Comparison of ENCODE assay signal across 2 cellular contexts in genomic region chr19:57862351-57862750, GRCh38. TPM values are rescaled to one million over a fixed set of nuclear protein-coding genes. Genes with fewer than 3 reads are reported as not detected.
DNase-seq lines count a peak whose midpoint lies in the region; ATAC-seq, FAIRE-seq and TF ChIP-seq lines count a peak whose summit lies in the region.
"Not testable (repeated sequence)": the region's sequence is repeated elsewhere in the genome, so short reads cannot be mapped to it uniquely, and the experiment has no call there.

No MANE protein-coding gene starts in this region.

- H3K4me3 Mint-ChIP-seq in H9 = not testable (repeated sequence)

- not testable (repeated sequence) for H3K56ac ChIP-seq in H9 (ENCODE audit: insufficient read length, low read depth, low read length)

- BruUV-seq in K562 (replicated peaks; lab: Mats Ljungman, UMichigan) = not testable (repeated sequence)

- H3K23ac ChIP-seq in H9 (ENCODE audit: insufficient read length, low read depth, low read length) = not testable (repeated sequence)

- not testable (repeated sequence) for H3K27ac ChIP-seq in H9 (ENCODE audit: insufficient read length, low read depth, low read length); K562 (ENCODE audit: extremely low read depth, low read depth, low read length)

- not testable (repeated sequence) for TF ChIP-seq RAD21 in K562 (CRISPR knock-in tag; conservative IDR thresholded peaks at IDR 0.05 in 1 of 2, IDR thresholded peaks at IDR 0.05 in 1 of 2)

- peak overlapping the region in 2 of 3 experiments; percentile 44 to 85; a peak in 2 of 7 replicates for H3K27ac Mint-ChIP-seq in H9

- not testable (repeated sequence) for H3K14ac ChIP-seq in H9 (ENCODE audit: insufficient read depth, low read length)

- H3K4ac ChIP-seq in H9 (ENCODE audit: low read depth, low read length) = not testable (repeated sequence)

- H2BK12ac ChIP-seq in H9 (ENCODE audit: insufficient read length, low read depth, low read length) = not testable (repeated sequence)

- H2BK20ac ChIP-seq in H9 (ENCODE audit: low read depth, low read length, poor library complexity, severe bottlenecking) = not testable (repeated sequence)

- peaks cover 59 to 89% (median 84%) of the 10 kb centered on the region in 3 experiments for H3K36me3 Mint-ChIP-seq in H9 (ENCODE audit: insufficient read depth in 1 of 3, low read depth in 3 of 3)

- H3K27me3 Mint-ChIP-seq in H9 (ENCODE audit: low read depth) = not testable (repeated sequence)

- H3K4me1 ChIP-seq in H9 (ENCODE audit: insufficient read depth, low read length); K562 (replicated peaks in 1 of 2; ENCODE audit: control insufficient read depth in 2 of 2, insufficient read depth in 2 of 2, low read length in 2 of 2): not testable (repeated sequence)

- in situ Hi-C loops in K562 (cut with MboI) = not testable (repeated sequence)

- H2AK5ac ChIP-seq in H9 (ENCODE audit: insufficient read length, low read length) = not testable (repeated sequence)

- not testable (repeated sequence) for H3K79me1 ChIP-seq in H9 (ENCODE audit: insufficient read depth, low read depth, low read length, poor library complexity, severe bottlenecking)

- H2BK120ac ChIP-seq in H9 (ENCODE audit: low read depth, low read length, poor library complexity, severe bottlenecking) = not testable (repeated sequence)

- POLR2A ChIA-PET in K562 (lab: Yijun Ruan, JAX) = interaction anchor here (0.9 to 2.0 kb wide), 4 partner anchors 9 to 16 kb away, joined by 3 to 5 read pairs (median 3); no protein-coding TSS in a partner anchor

- not testable (repeated sequence) for H3K9me3 Mint-ChIP-seq in H9

- H3K36me3 ChIP-seq in K562 (ENCODE audit: control insufficient read depth, insufficient read depth, low read length) = peaks cover 88% of the 10 kb centered on the region

- H4K20me1 ChIP-seq in H9 (ENCODE audit: control insufficient read depth, insufficient read depth, insufficient read length); K562 (replicated peaks; ENCODE audit: control insufficient read depth, insufficient read depth, low read length): not testable (repeated sequence)

- not testable (repeated sequence) for TF ChIP-seq EP300 in K562 (IDR thresholded peaks at IDR 0.05; ENCODE audit: low read length)

- not testable (repeated sequence) for H3K9me3 ChIP-seq in H9 (ENCODE audit: control insufficient read depth, low read depth, low read length); K562 (replicated peaks; ENCODE audit: control insufficient read depth, insufficient read depth, low read depth, low read length)

- not testable (repeated sequence) for H2BK5ac ChIP-seq in H9 (ENCODE audit: insufficient read length, low read length)

- TF ChIP-seq POLR2A in K562 (conservative IDR thresholded peaks at IDR 0.05) = not testable (repeated sequence)

- intact Hi-C loops in K562 (cut with micrococcal nuclease) = not testable (repeated sequence)

- not testable (repeated sequence) for H3K79me2 ChIP-seq in H9 (ENCODE audit: insufficient read depth, low read length); K562 (ENCODE audit: control insufficient read depth, insufficient read depth, low read length)

- not testable (repeated sequence) for H4K8ac ChIP-seq in H9 (replicated peaks; ENCODE audit: insufficient read length, low read depth, low read length)

- not testable (repeated sequence) for H3K23me2 ChIP-seq in H9 (ENCODE audit: insufficient read length, low read depth, low read length, poor library complexity, severe bottlenecking)

- H2BK15ac ChIP-seq in H9 (ENCODE audit: low read depth, low read length) = not testable (repeated sequence)

- not testable (repeated sequence) for H3K18ac ChIP-seq in H9 (ENCODE audit: insufficient read length, low read depth, low read length)

- not testable (repeated sequence) for H2AFZ ChIP-seq in H9 (ENCODE audit: low read length); K562 (ENCODE audit: low read depth, low read length)

- not testable (repeated sequence) for H3K9ac ChIP-seq in H9 (ENCODE audit: extremely low read depth, insufficient read length, low read length); K562 (ENCODE audit: insufficient read depth in 1 of 2, low read depth in 2 of 2, low read length in 2 of 2)

- not testable (repeated sequence) for H4K5ac ChIP-seq in H9 (ENCODE audit: insufficient read length, low read depth, low read length)

- not testable (repeated sequence) for H3K4me1 Mint-ChIP-seq in H9

- H3K4me3 ChIP-seq in K562 = not testable (repeated sequence)

- H3K27me3 ChIP-seq in H9 (ENCODE audit: insufficient read depth, low read length); K562 (ENCODE audit: control insufficient read depth in 2 of 2, insufficient read depth in 2 of 2, low read length in 2 of 2): not testable (repeated sequence)

- not testable (repeated sequence) for H4K91ac ChIP-seq in H9 (ENCODE audit: insufficient read length, low read depth, low read length)

- not testable (repeated sequence) for FAIRE-seq in K562 (lab: Jason Lieb, UNC)

- not testable (repeated sequence) for TF ChIP-seq CTCF in H9 (conservative IDR thresholded peaks at IDR 0.05); K562 (IDR thresholded peaks at IDR 0.05 in 2 of 3, conservative IDR thresholded peaks at IDR 0.05 in 1 of 3; ENCODE audit: insufficient read depth in 2 of 3, low read depth in 1 of 3, low read length in 3 of 3)

- not testable (repeated sequence) for ATAC-seq in K562

- H3K9me1 ChIP-seq in K562 (ENCODE audit: control insufficient read depth, insufficient read depth, low read length) = not testable (repeated sequence)

- DNase-seq in H9; K562 (ENCODE audit: extremely low read depth in 1 of 4, low spot score in 3 of 4): not testable (repeated sequence)

- H3K4me2 ChIP-seq in H9 (ENCODE audit: insufficient read depth, insufficient read length, low read length); K562 (ENCODE audit: insufficient read depth, low read length): not testable (repeated sequence)

- CTCF ChIA-PET in K562 (lab: Yijun Ruan, JAX; ENCODE audit: low intra/inter-chr PET ratio) = not testable (repeated sequence)

- no CpG with 5 or more reads among the region's 3 CpGs for WGBS in H9 (ENCODE audit: extremely low coverage, insufficient read length, low lambda C conversion rate)
- 97% methylated on average over 3 of the region's 3 CpGs for WGBS in K562 (ENCODE audit: insufficient coverage, low coverage, missing lambda C conversion rate)

- H3T11ph ChIP-seq in H9 (ENCODE audit: low read length) = not testable (repeated sequence)

RNA-seq across cellular contexts. Expression of gene ZNF587, which starts 12.7 kb away (rescaled TPM):
- total RNA-seq in H9 (2021) = 37.5 and 40.0 TPM in 2 replicates
- 121 and 215 TPM in 2 replicates for total RNA-seq in K562 (2011; cell fraction: chromatin; rRNA removed; ENCODE audit: low replicate concordance)
- total RNA-seq in K562 (2011; cell fraction: nucleolus; rRNA removed) = 71.4 and 81.6 TPM in 2 replicates
- total RNA-seq in K562 (2011; cell fraction: nucleoplasm; rRNA removed) = 111 and 192 TPM in 2 replicates
- total RNA-seq in K562 (2014; rRNA removed) = 9.8 and 13.0 TPM in 2 replicates
- total RNA-seq in K562 (2014; rRNA removed; fragmentation: Illumina TruSeq; extraction: Trizol) = 42.0 and 47.5 TPM in 2 replicates
- total RNA-seq in K562 (2015; rRNA removed; fragmentation: Illumina TruSeq; extraction: Trizol) = 31.8 and 32.5 TPM in 2 replicates
- total RNA-seq in K562 (2021) = 33.9 and 35.1 TPM in 2 replicates
- 30.2 and 41.7 TPM in 2 replicates for polyA plus RNA-seq in K562 (2011; rRNA removed)
- 15.4 and 26.5 TPM in 2 replicates for polyA plus RNA-seq in K562 (2011; cell fraction: cytosol; rRNA removed)
- 48.4 and 64.5 TPM in 2 replicates for polyA plus RNA-seq in K562 (2011; cell fraction: nucleus; rRNA removed)
- 14.0 and 22.1 TPM in 2 replicates for polyA plus RNA-seq in K562 (2012)
- 24.4 and 24.9 TPM in 2 replicates for polyA plus RNA-seq in K562 (2014; fragmentation: Illumina TruSeq; extraction: Trizol)
- 1 to 10 TPM; 3.2 to 3.6 TPM for polyA plus RNA-seq in K562 (2014; fragmentation: Nextera tagmentation; extraction: Ambion mirVana)
- 22.7 and 28.7 TPM in 2 replicates for polyA plus RNA-seq in K562 (2014; rRNA removed)
- 47.5 and 57.6 TPM in 2 replicates for polyA minus RNA-seq in K562 (2011; rRNA and poly(A)+ RNA removed)
- polyA minus RNA-seq in K562 (2011; cell fraction: cytosol; rRNA and poly(A)+ RNA removed) = 33.0 and 33.9 TPM in 2 replicates
- polyA minus RNA-seq in K562 (2011; cell fraction: nucleus; rRNA and poly(A)+ RNA removed) = 12.4 and 31.0 TPM in 2 replicates

RNA-seq across cellular contexts. Expression of gene ZNF814, which starts 26.5 kb away (rescaled TPM):
- 98.7 and 103 TPM in 2 replicates for total RNA-seq in H9 (2021)
- total RNA-seq in K562 (2011; cell fraction: chromatin; rRNA removed; ENCODE audit: low replicate concordance) = 29.0 and 39.0 TPM in 2 replicates
- total RNA-seq in K562 (2011; cell fraction: nucleolus; rRNA removed) = 21.2 and 21.8 TPM in 2 replicates
- total RNA-seq in K562 (2011; cell fraction: nucleoplasm; rRNA removed) = 38.9 and 50.6 TPM in 2 replicates
- total RNA-seq in K562 (2014; rRNA removed) = 1.2 and 1.9 TPM in 2 replicates
- total RNA-seq in K562 (2014; rRNA removed; fragmentation: Illumina TruSeq; extraction: Trizol) = 2.6 and 3.3 TPM in 2 replicates
- total RNA-seq in K562 (2015; rRNA removed; fragmentation: Illumina TruSeq; extraction: Trizol) = 1.7 and 2.6 TPM in 2 replicates
- 3.0 and 3.1 TPM in 2 replicates for total RNA-seq in K562 (2021)
- polyA plus RNA-seq in K562 (2011; rRNA removed) = 3.2 and 3.5 TPM in 2 replicates
- polyA plus RNA-seq in K562 (2011; cell fraction: cytosol; rRNA removed) = 1.1 and 1.5 TPM in 2 replicates
- polyA plus RNA-seq in K562 (2011; cell fraction: nucleus; rRNA removed) = 5.1 and 5.8 TPM in 2 replicates
- polyA plus RNA-seq in K562 (2012) = 2.1 and 3.9 TPM in 2 replicates
- 0.42 and 0.73 TPM in 2 replicates for polyA plus RNA-seq in K562 (2014; fragmentation: Illumina TruSeq; extraction: Trizol)
- 1 to 10 TPM; 1.4 to 1.5 TPM for polyA plus RNA-seq in K562 (2014; fragmentation: Nextera tagmentation; extraction: Ambion mirVana)
- polyA plus RNA-seq in K562 (2014; rRNA removed) = 1.5 and 1.7 TPM in 2 replicates
- 7.8 and 8.0 TPM in 2 replicates for polyA minus RNA-seq in K562 (2011; rRNA and poly(A)+ RNA removed)
- 2.3 and 5.2 TPM in 2 replicates for polyA minus RNA-seq in K562 (2011; cell fraction: cytosol; rRNA and poly(A)+ RNA removed)
- 5.3 and 7.1 TPM in 2 replicates for polyA minus RNA-seq in K562 (2011; cell fraction: nucleus; rRNA and poly(A)+ RNA removed)

RNA-seq across cellular contexts. Expression of gene ZNF587B, which starts 32.3 kb away (rescaled TPM):
- 41.8 and 45.2 TPM in 2 replicates for total RNA-seq in H9 (2021)
- total RNA-seq in K562 (2011; cell fraction: chromatin; rRNA removed; ENCODE audit: low replicate concordance) = 74.5 and 127 TPM in 2 replicates
- total RNA-seq in K562 (2011; cell fraction: nucleolus; rRNA removed) = 50.5 and 52.2 TPM in 2 replicates
- 90.6 and 144 TPM in 2 replicates for total RNA-seq in K562 (2011; cell fraction: nucleoplasm; rRNA removed)
- total RNA-seq in K562 (2014; rRNA removed) = 24.7 and 28.9 TPM in 2 replicates
- 37.5 and 43.1 TPM in 2 replicates for total RNA-seq in K562 (2014; rRNA removed; fragmentation: Illumina TruSeq; extraction: Trizol)
- total RNA-seq in K562 (2015; rRNA removed; fragmentation: Illumina TruSeq; extraction: Trizol) = 37.0 and 37.1 TPM in 2 replicates
- 23.2 and 28.6 TPM in 2 replicates for total RNA-seq in K562 (2021)
- polyA plus RNA-seq in K562 (2011; rRNA removed) = 14.4 and 17.9 TPM in 2 replicates
- polyA plus RNA-seq in K562 (2011; cell fraction: cytosol; rRNA removed) = 5.0 and 8.1 TPM in 2 replicates
- polyA plus RNA-seq in K562 (2011; cell fraction: nucleus; rRNA removed) = 21.1 and 24.4 TPM in 2 replicates
- 8.0 and 9.2 TPM in 2 replicates for polyA plus RNA-seq in K562 (2012)
- 14.3 and 17.1 TPM in 2 replicates for polyA plus RNA-seq in K562 (2014; fragmentation: Illumina TruSeq; extraction: Trizol)
- 1 to 10 TPM; 7.4 to 8.8 TPM for polyA plus RNA-seq in K562 (2014; fragmentation: Nextera tagmentation; extraction: Ambion mirVana)
- 14.2 and 20.8 TPM in 2 replicates for polyA plus RNA-seq in K562 (2014; rRNA removed)
- polyA minus RNA-seq in K562 (2011; rRNA and poly(A)+ RNA removed) = 45.7 and 51.1 TPM in 2 replicates
- polyA minus RNA-seq in K562 (2011; cell fraction: cytosol; rRNA and poly(A)+ RNA removed) = 9.9 and 22.2 TPM in 2 replicates
- 13.6 and 21.4 TPM in 2 replicates for polyA minus RNA-seq in K562 (2011; cell fraction: nucleus; rRNA and poly(A)+ RNA removed)

RNA-seq across cellular contexts. Expression of gene ZNF552, which starts 47.6 kb away (rescaled TPM):
- total RNA-seq in H9 (2021) (9.2 and 11.3 TPM in 2 replicates), K562 (2014; rRNA removed) (7.3 and 8.1 TPM in 2 replicates), K562 (2014; rRNA removed; fragmentation: Illumina TruSeq; extraction: Trizol) (11.4 and 13.2 TPM in 2 replicates), K562 (2015; rRNA removed; fragmentation: Illumina TruSeq; extraction: Trizol) (12.4 and 13.3 TPM in 2 replicates), K562 (2021) (7.1 and 7.2 TPM in 2 replicates)
- total RNA-seq in K562 (2011; cell fraction: chromatin; rRNA removed; ENCODE audit: low replicate concordance) = 30.9 and 41.2 TPM in 2 replicates
- 27.5 and 37.2 TPM in 2 replicates for total RNA-seq in K562 (2011; cell fraction: nucleolus; rRNA removed)
- total RNA-seq in K562 (2011; cell fraction: nucleoplasm; rRNA removed) = 32.6 and 36.0 TPM in 2 replicates
- polyA plus RNA-seq in K562 (2011; rRNA removed) (6.7 and 8.9 TPM in 2 replicates), K562 (2014; fragmentation: Illumina TruSeq; extraction: Trizol) (9.8 and 11.2 TPM in 2 replicates), K562 (2014; fragmentation: Nextera tagmentation; extraction: Ambion mirVana) (1 to 10 TPM; 4.4 to 8.5 TPM), K562 (2014; rRNA removed) (8.1 and 8.5 TPM in 2 replicates)
- 3.9 and 7.4 TPM in 2 replicates for polyA plus RNA-seq in K562 (2011; cell fraction: cytosol; rRNA removed)
- 11.1 and 14.8 TPM in 2 replicates for polyA plus RNA-seq in K562 (2011; cell fraction: nucleus; rRNA removed)
- polyA plus RNA-seq in K562 (2012) = 5.9 and 6.0 TPM in 2 replicates
- 10.5 and 11.7 TPM in 2 replicates for polyA minus RNA-seq in K562 (2011; rRNA and poly(A)+ RNA removed)
- 2.8 and 4.8 TPM in 2 replicates for polyA minus RNA-seq in K562 (2011; cell fraction: cytosol; rRNA and poly(A)+ RNA removed)
- polyA minus RNA-seq in K562 (2011; cell fraction: nucleus; rRNA and poly(A)+ RNA removed) = 12.3 and 16.7 TPM in 2 replicates

RNA-seq across cellular contexts. Expression of gene ZNF417, which starts 54.0 kb away (rescaled TPM):
- total RNA-seq in H9 (2021) (22.1 and 22.2 TPM in 2 replicates), K562 (2014; rRNA removed) (3.2 and 5.7 TPM in 2 replicates), K562 (2014; rRNA removed; fragmentation: Illumina TruSeq; extraction: Trizol) (5.4 and 7.2 TPM in 2 replicates), K562 (2015; rRNA removed; fragmentation: Illumina TruSeq; extraction: Trizol) (4.2 and 4.6 TPM in 2 replicates), K562 (2021) (5.3 and 6.1 TPM in 2 replicates)
- 24.2 and 46.2 TPM in 2 replicates for total RNA-seq in K562 (2011; cell fraction: chromatin; rRNA removed; ENCODE audit: low replicate concordance)
- total RNA-seq in K562 (2011; cell fraction: nucleolus; rRNA removed) = 17.0 and 20.8 TPM in 2 replicates
- 25.9 and 31.3 TPM in 2 replicates for total RNA-seq in K562 (2011; cell fraction: nucleoplasm; rRNA removed)
- polyA plus RNA-seq in K562 (2011; rRNA removed) (6.1 and 7.2 TPM in 2 replicates), K562 (2014; fragmentation: Illumina TruSeq; extraction: Trizol) (2.7 and 3.1 TPM in 2 replicates), K562 (2014; fragmentation: Nextera tagmentation; extraction: Ambion mirVana) (under 1 TPM; 0.35 to 0.61 TPM), K562 (2014; rRNA removed) (2.7 and 2.9 TPM in 2 replicates)
- 1.6 and 4.4 TPM in 2 replicates for polyA plus RNA-seq in K562 (2011; cell fraction: cytosol; rRNA removed)
- 10.8 and 11.5 TPM in 2 replicates for polyA plus RNA-seq in K562 (2011; cell fraction: nucleus; rRNA removed)
- 2.0 and 4.1 TPM in 2 replicates for polyA plus RNA-seq in K562 (2012)
- polyA minus RNA-seq in K562 (2011; rRNA and poly(A)+ RNA removed) = 11.3 and 11.5 TPM in 2 replicates
- 3.5 and 5.0 TPM in 2 replicates for polyA minus RNA-seq in K562 (2011; cell fraction: cytosol; rRNA and poly(A)+ RNA removed)
- polyA minus RNA-seq in K562 (2011; cell fraction: nucleus; rRNA and poly(A)+ RNA removed) = 7.9 and 15.0 TPM in 2 replicates
